In genomic region chr2:121736140-121736461, GRCh38 we compare ENCODE assay signal across 8 cellular contexts. TPM values are rescaled to one million over a fixed set of nuclear protein-coding genes. Genes with fewer than 3 reads are reported as not detected.
DNase-seq lines count a peak whose midpoint lies in the region; ATAC-seq and TF ChIP-seq lines count a peak whose summit lies in the region.

No MANE protein-coding gene starts in this region.

- H3K9me3 ChIP-seq in AG04450 (ENCODE audit: control insufficient read depth, insufficient read depth, low read length), result no peaks in the 10 kb centered on the region; the same call in 1 of the 2 replicates
- H3K9me3 ChIP-seq in HUES6 (ENCODE audit: control insufficient read depth, insufficient read depth, low read depth, low read length), result no peaks in the 10 kb centered on the region

- peak overlapping the region; percentile 68 for H3K27ac ChIP-seq in AG04450 (ENCODE audit: low read depth, low read length)
- H3K27ac ChIP-seq in HUES6 (ENCODE audit: low read depth, low read length), result peak overlapping the region; percentile 92; the same call in 1 of the 2 replicates

- no peaks in the 10 kb centered on the region for H3K27me3 Mint-ChIP-seq in naive B cell

- CTCF ChIA-PET in AG04450 (lab: Charles Lee), result interaction anchor here (0.9 to 2.2 kb wide), 5 partner anchors 52 to 379 kb away, joined by 3 to 16 read pairs (median 4); partner anchors contain the start of gene RNU4ATAC

- peak overlapping the region; percentile 97 to 98 (median 98) for H3K27ac Mint-ChIP-seq in naive B cell

- H3K4me1 ChIP-seq in HUES6 (ENCODE audit: control insufficient read depth, insufficient read depth, low read length), result no peaks in the 10 kb centered on the region

- POLR2A ChIA-PET in AG04450 (lab: Yijun Ruan, JAX), result interaction anchor here (0.6 to 2.2 kb wide), 5 partner anchors 31 to 205 kb away, joined by 3 to 30 read pairs (median 4); partner anchors contain the start of genes CLASP1 and RNU4ATAC

- peak overlapping the region; percentile 97 to 100 (median 98) for H3K4me3 Mint-ChIP-seq in naive B cell

- H3K4me3 ChIP-seq in AG04450 (ENCODE audit: low read depth, low read length), result peak overlapping the region; percentile 98
- peak overlapping the region; percentile 97 for H3K4me3 ChIP-seq in HUES6 (ENCODE audit: low read depth, low read length)
- peak overlapping the region; percentile 99 for H3K4me3 ChIP-seq in cardiac fibroblast (replicated peaks in 1 of 2; ENCODE audit: low read depth in 2 of 2, low read length in 2 of 2)

- H3K9ac ChIP-seq in HUES6 (ENCODE audit: low read length), result peak overlapping the region; percentile 86

- H3K4me1 Mint-ChIP-seq in naive B cell, result peaks cover 32 to 51% (median 45%) of the 10 kb centered on the region in 3 donors

- TF ChIP-seq CTCF in AG04450 (IDR thresholded peaks at IDR 0.05; ENCODE audit: low read depth, low read length), result no peak
- no peak for TF ChIP-seq CTCF in cardiac fibroblast (IDR thresholded peaks at IDR 0.05; ENCODE audit: low read depth, low read length)

- peaks cover 0 to 2% (median 0%) of the 10 kb centered on the region in 7 donors for H3K9me3 Mint-ChIP-seq in naive B cell

- peaks cover 6 to 9% of the 10 kb centered on the region in 2 donors for H3K36me3 Mint-ChIP-seq in naive B cell

- ATAC-seq in naive B cell (ENCODE audit: low read depth in 2 of 2) (no peak), GM19455 (IDR thresholded peaks at IDR 0.05; ENCODE audit: unreplicated experiment) (no peak), HG03457 (IDR thresholded peaks at IDR 0.05; ENCODE audit: unreplicated experiment) (no peak)

- DNase-seq in AG04450 (ENCODE audit: low read depth, low spot score) (no peak), cardiac fibroblast (ENCODE audit: low read depth in 2 of 2) (no peak), naive B cell (no peak), NCI-H1092 (lab: John Stamatoyannopoulos, UW) (no peak), DMS79 (lab: John Stamatoyannopoulos, UW) (no peak)

- peaks cover 39% of the 10 kb centered on the region for H3K36me3 ChIP-seq in HUES6 (ENCODE audit: control insufficient read depth, insufficient read depth, low read length)

- no peaks in the 10 kb centered on the region for H3K27me3 ChIP-seq in AG04450 (ENCODE audit: control insufficient read depth, insufficient read depth, low read length)
- H3K27me3 ChIP-seq in HUES6 (ENCODE audit: control insufficient read depth, insufficient read depth, low read length), result no peaks in the 10 kb centered on the region

RNA-seq across cellular contexts. Expression of gene NIFK, which starts 0.6 kb away (rescaled TPM):
- polyA plus RNA-seq in AG04450 (2011; rRNA removed), result 34.1 and 52.8 TPM in 2 replicates
- 12.0 and 15.0 TPM in 2 replicates for polyA minus RNA-seq in AG04450 (2011; rRNA and poly(A)+ RNA removed)
- 10 to 100 TPM; 42.7 to 82.6 (median 67.2) TPM for polyA plus RNA-seq in naive B cell (ENCODE audit: low read depth in 6 of 6)

RNA-seq across cellular contexts. Expression of gene TSN, which starts 19.4 kb away (rescaled TPM):
- polyA plus RNA-seq in AG04450 (2011; rRNA removed) (61.0 and 77.3 TPM in 2 replicates), naive B cell (ENCODE audit: low read depth in 6 of 6) (100 to 1,000 TPM in 1 of 6 donors, 10 to 100 TPM in 5; 81.3 to 116 (median 85.6) TPM)
- 29.9 and 38.2 TPM in 2 replicates for polyA minus RNA-seq in AG04450 (2011; rRNA and poly(A)+ RNA removed)
